ENCODE assay signal across 26 cellular contexts in genomic region chr16:2818278-2818876, GRCh38. TPM values are rescaled to one million over a fixed set of nuclear protein-coding genes. Genes with fewer than 3 reads are reported as not detected.
A peak's percentile ranks its signal among the peaks of the same experiment; 100 is the strongest.
DNase-seq lines count a peak whose midpoint lies in the region; ATAC-seq, FAIRE-seq and TF ChIP-seq lines count a peak whose summit lies in the region.
"Had no signal": no experiment of that assay in that cellular context is flagged by ENCODE, and none has a peak within 500 bp of the region (broad histone marks: within the 10 kb centered on the region; RNA-seq: fewer than 3 reads in every experiment).

No MANE protein-coding gene starts in this region.

- peaks cover 5% of the 10 kb centered on the region for H3K27me3 Mint-ChIP-seq in activated naive CD8-positive, alpha-beta T cell treated with anti-CD3 and anti-CD28 coated beads, Interleukin-2, amount 10 ng/mL, durations not matched to agents 7 days and 5 days
- H3K27me3 Mint-ChIP-seq: activated CD4-positive, alpha-beta memory T cell treated with anti-CD3 and anti-CD28 coated beads for 36 hours had no signal

- no peaks in the 10 kb centered on the region for H3K36me3 Mint-ChIP-seq in activated naive CD8-positive, alpha-beta T cell treated with anti-CD3 and anti-CD28 coated beads, Interleukin-2, amount 10 ng/mL, durations not matched to agents 7 days and 5 days
- H3K36me3 Mint-ChIP-seq: activated CD4-positive, alpha-beta memory T cell treated with anti-CD3 and anti-CD28 coated beads for 36 hours; mesothelial cell of epicardium had no signal

- intact Hi-C loops in cardiac septum (cut with DNase I) (no loop called here), left ventricle myocardium inferior (cut with micrococcal nuclease) (no loop called here)

- H3K4me3 Mint-ChIP-seq in activated naive CD8-positive, alpha-beta T cell treated with anti-CD3 and anti-CD28 coated beads, Interleukin-2, amount 10 ng/mL, durations not matched to agents 7 days and 5 days, result no peak overlapping the region
- H3K4me3 Mint-ChIP-seq: activated T-cell treated with anti-CD3 and anti-CD28 coated beads, Interleukin-2, amount 50 U/mL, for 72 hours; mesothelial cell of epicardium; T-helper 1 cell treated with Interleukin-12 subunit alpha and Interleukin-12 subunit beta and Interleukin-4 antibody, amounts not matched to agents 30 μg/mL and 1 μg/mL, for 36 hours had no signal

- no peaks in the 10 kb centered on the region for H3K9me3 ChIP-seq in left ventricle myocardium inferior (replicated peaks)
- H3K9me3 ChIP-seq: breast epithelium, Caco-2, vagina had no signal

- no peak for FAIRE-seq in HTR-8/SVneo (lab: Jason Lieb, UNC)

- peak; percentile 51 for DNase-seq in cardiac septum (ENCODE audit: low spot score)
- no peak for DNase-seq in left ventricle myocardium inferior
- no peak for DNase-seq in activated naive CD8-positive, alpha-beta T cell treated with anti-CD3 and anti-CD28 coated beads, Interleukin-2, amount 10 ng/mL, durations not matched to agents 7 days and 5 days
- DNase-seq in mesenteric fat pad (ENCODE audit: low spot score), result peak; percentile 71
- DNase-seq in COLO668 (lab: John Stamatoyannopoulos, UW; ENCODE audit: unreplicated experiment), result no peak
- no peak for DNase-seq in HTR-8/SVneo (ENCODE audit: insufficient read length, low spot score)
- no peak for DNase-seq in NCI-H748 treated with DMSO at 0.1 percent for 48 hours (lab: John Stamatoyannopoulos, UW)
- DNase-seq: activated CD4-positive, alpha-beta memory T cell treated with anti-CD3 and anti-CD28 coated beads for 36 hours; activated T-cell treated with anti-CD3 and anti-CD28 coated beads, Interleukin-2, amount 50 U/mL, for 72 hours; Caco-2; foreskin keratinocyte; hippocampal formation; NCI-H1105 treated with DMSO at 0.1 percent for 48 hours; NCI-H2081 treated with DMSO at 0.1 percent for 48 hours; NCI-H510A treated with DMSO at 0.1 percent for 48 hours; SIG-M5 had no signal

- no peak for TF ChIP-seq CTCF in left ventricle myocardium inferior (IDR thresholded peaks at IDR 0.05; ENCODE audit: borderline replicate concordance)

- peaks cover 88% of the 10 kb centered on the region for H3K27me3 ChIP-seq in left ventricle myocardium inferior (ENCODE audit: low read depth)
- H3K27me3 ChIP-seq: breast epithelium, vagina had no signal

- no peak for ATAC-seq in activated naive CD8-positive, alpha-beta T cell treated with anti-CD3 and anti-CD28 coated beads, Interleukin-2, amount 10 ng/mL, durations not matched to agents 7 days and 5 days (ENCODE audit: low read depth)
- ATAC-seq in GM18519 (IDR thresholded peaks at IDR 0.05; ENCODE audit: low FRiP score, unreplicated experiment), result no peak
- ATAC-seq: activated T-cell treated with anti-CD3 and anti-CD28 coated beads, Interleukin-2, amount 50 U/mL, for 72 hours; foreskin keratinocyte had no signal

- peak overlapping the region; percentile 32 for H3K27ac Mint-ChIP-seq in activated naive CD8-positive, alpha-beta T cell treated with anti-CD3 and anti-CD28 coated beads, Interleukin-2, amount 10 ng/mL, durations not matched to agents 7 days and 5 days
- H3K27ac Mint-ChIP-seq: activated CD4-positive, alpha-beta memory T cell treated with anti-CD3 and anti-CD28 coated beads for 36 hours; activated T-cell treated with anti-CD3 and anti-CD28 coated beads, Interleukin-2, amount 50 U/mL, for 72 hours; mesothelial cell of epicardium; T-helper 1 cell treated with Interleukin-12 subunit alpha and Interleukin-12 subunit beta and Interleukin-4 antibody, amounts not matched to agents 30 μg/mL and 1 μg/mL, for 36 hours had no signal

- H3K4me1 ChIP-seq in left ventricle myocardium inferior, result no peaks in the 10 kb centered on the region
- H3K4me1 ChIP-seq: breast epithelium, foreskin keratinocyte, vagina had no signal

- no peak overlapping the region for H3K27ac ChIP-seq in left ventricle myocardium inferior (replicated peaks)
- H3K27ac ChIP-seq: breast epithelium, foreskin keratinocyte, KMS-11, vagina had no signal

- H3K4me3 ChIP-seq in left ventricle myocardium inferior, result no peak overlapping the region
- H3K4me3 ChIP-seq: vagina had no signal

- no peaks in the 10 kb centered on the region for H3K36me3 ChIP-seq in left ventricle myocardium inferior
- H3K36me3 ChIP-seq: breast epithelium, vagina had no signal

- H3K9me3 Mint-ChIP-seq in activated naive CD8-positive, alpha-beta T cell treated with anti-CD3 and anti-CD28 coated beads, Interleukin-2, amount 10 ng/mL, durations not matched to agents 7 days and 5 days, result no peaks in the 10 kb centered on the region
- H3K9me3 Mint-ChIP-seq: activated CD4-positive, alpha-beta memory T cell treated with anti-CD3 and anti-CD28 coated beads for 36 hours; activated T-cell treated with anti-CD3 and anti-CD28 coated beads, Interleukin-2, amount 50 U/mL, for 72 hours; mesothelial cell of epicardium; T-helper 1 cell treated with Interleukin-12 subunit alpha and Interleukin-12 subunit beta and Interleukin-4 antibody, amounts not matched to agents 30 μg/mL and 1 μg/mL, for 36 hours had no signal

- no peaks in the 10 kb centered on the region for H3K4me1 Mint-ChIP-seq in activated naive CD8-positive, alpha-beta T cell treated with anti-CD3 and anti-CD28 coated beads, Interleukin-2, amount 10 ng/mL, durations not matched to agents 7 days and 5 days
- H3K4me1 Mint-ChIP-seq: mesothelial cell of epicardium had no signal

- POLR2A ChIA-PET in activated naive CD8-positive, alpha-beta T cell treated with anti-CD3 and anti-CD28 coated beads, Interleukin-2, amount 10 ng/mL, durations not matched to agents 7 days and 5 days (lab: Charles Lee), result no interaction called here

RNA-seq across cellular contexts. Expression of gene PRSS21, which starts 1.3 kb away (rescaled TPM):
- total RNA-seq in cardiac septum, result not detected
- total RNA-seq in left ventricle myocardium inferior, result not detected
- 1 to 10 TPM; 5.6 to 6.9 TPM for total RNA-seq in activated naive CD8-positive, alpha-beta T cell treated with anti-CD3 and anti-CD28 coated beads, Interleukin-2, amount 10 ng/mL, durations not matched to agents 7 days and 5 days
- not detected for total RNA-seq in mesenteric fat pad
- total RNA-seq: Caco-2, mesothelial cell of epicardium, vagina had no signal

RNA-seq across cellular contexts. Expression of gene ZG16B, which starts 11.7 kb away (rescaled TPM):
- not detected for total RNA-seq in cardiac septum
- 0.27 TPM for total RNA-seq in left ventricle myocardium inferior
- total RNA-seq in activated naive CD8-positive, alpha-beta T cell treated with anti-CD3 and anti-CD28 coated beads, Interleukin-2, amount 10 ng/mL, durations not matched to agents 7 days and 5 days, result 1 to 10 TPM; 6.7 to 8.1 TPM
- not detected for total RNA-seq in mesenteric fat pad

RNA-seq across cellular contexts. Expression of gene PRSS41, which starts 20.1 kb away (rescaled TPM):
- total RNA-seq in cardiac septum, result not detected
- not detected for total RNA-seq in left ventricle myocardium inferior
- not detected for total RNA-seq in activated naive CD8-positive, alpha-beta T cell treated with anti-CD3 and anti-CD28 coated beads, Interleukin-2, amount 10 ng/mL, durations not matched to agents 7 days and 5 days
- not detected for total RNA-seq in mesenteric fat pad
- total RNA-seq: activated CD4-positive, alpha-beta memory T cell treated with anti-CD3 and anti-CD28 coated beads for 36 hours; breast epithelium; Caco-2; dermis microvascular lymphatic vessel endothelial cell; epithelial cell of proximal tubule; foreskin keratinocyte; kidney epithelial cell; mesothelial cell of epicardium; subcutaneous adipose tissue; vagina had no signal

RNA-seq across cellular contexts. Expression of gene PRSS33, which starts 31.0 kb away (rescaled TPM):
- not detected for total RNA-seq in cardiac septum
- not detected for total RNA-seq in left ventricle myocardium inferior
- total RNA-seq in activated naive CD8-positive, alpha-beta T cell treated with anti-CD3 and anti-CD28 coated beads, Interleukin-2, amount 10 ng/mL, durations not matched to agents 7 days and 5 days, result under 1 TPM; 0.17 to 0.36 TPM
- not detected for total RNA-seq in mesenteric fat pad
- total RNA-seq: activated CD4-positive, alpha-beta memory T cell treated with anti-CD3 and anti-CD28 coated beads for 36 hours; breast epithelium; Caco-2; dermis microvascular lymphatic vessel endothelial cell; epithelial cell of proximal tubule; foreskin keratinocyte; kidney epithelial cell; mesothelial cell of epicardium; subcutaneous adipose tissue; vagina had no signal

RNA-seq across cellular contexts. Expression of gene PRSS22, which starts 39.6 kb away (rescaled TPM):
- not detected for total RNA-seq in cardiac septum
- total RNA-seq in left ventricle myocardium inferior, result not detected
- not detected for total RNA-seq in activated naive CD8-positive, alpha-beta T cell treated with anti-CD3 and anti-CD28 coated beads, Interleukin-2, amount 10 ng/mL, durations not matched to agents 7 days and 5 days
- total RNA-seq in mesenteric fat pad, result not detected
- total RNA-seq: dermis microvascular lymphatic vessel endothelial cell had no signal

Comparison
In these comparisons a context has a peak if more than half of its experiments do, and no peak if none do; other contexts are left out.
1. DNase-seq: peak in cardiac septum (single experiment) and mesenteric fat pad (single experiment); none in left ventricle myocardium inferior (single experiment), activated naive CD8-positive, alpha-beta T cell treated with anti-CD3 and anti-CD28 coated beads, Interleukin-2, amount 10 ng/mL, durations not matched to agents 7 days and 5 days (single experiment), COLO668 (single experiment), HTR-8/SVneo (single experiment) and NCI-H748 treated with DMSO at 0.1 percent for 48 hours (single experiment).